Comparison of ENCODE assay signal across 1 cellular context in the genomic region with DNA sequence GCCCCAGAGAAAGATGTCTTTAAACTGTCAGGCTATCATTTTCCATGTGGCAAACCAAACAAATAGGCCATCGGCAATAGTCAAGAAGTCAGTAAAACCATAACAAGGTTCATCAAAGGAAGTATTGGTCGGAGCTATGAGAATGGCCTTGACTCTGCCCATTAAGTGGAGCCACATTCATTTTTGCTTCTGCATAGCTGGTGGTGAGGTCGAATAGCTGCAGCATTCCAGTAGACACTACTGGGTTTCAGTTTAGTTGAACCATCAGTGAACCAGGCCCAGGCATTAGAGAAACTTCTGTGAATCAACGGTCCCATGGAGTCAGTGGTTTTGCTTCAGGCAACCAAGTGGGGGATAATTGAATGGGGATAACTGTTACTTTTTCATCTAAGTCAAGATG.
TF ChIP-seq lines count a peak whose summit lies in the region.

No MANE protein-coding gene starts in this region.

TF ChIP-seq in A549, 52 proteins besides CTCF, POLR2A, EP300 and RAD21 (continued from another document):
- TF ChIP-seq RARB (CRISPR knock-in tag; IDR thresholded peaks at IDR 0.05) = no peak
- TF ChIP-seq USF2 (IDR thresholded peaks at IDR 0.05) = no peak
TF ChIP-seq in A549: peak in this region for 0.
